35 cellular contexts compared by ENCODE assay signal in the genomic region with DNA sequence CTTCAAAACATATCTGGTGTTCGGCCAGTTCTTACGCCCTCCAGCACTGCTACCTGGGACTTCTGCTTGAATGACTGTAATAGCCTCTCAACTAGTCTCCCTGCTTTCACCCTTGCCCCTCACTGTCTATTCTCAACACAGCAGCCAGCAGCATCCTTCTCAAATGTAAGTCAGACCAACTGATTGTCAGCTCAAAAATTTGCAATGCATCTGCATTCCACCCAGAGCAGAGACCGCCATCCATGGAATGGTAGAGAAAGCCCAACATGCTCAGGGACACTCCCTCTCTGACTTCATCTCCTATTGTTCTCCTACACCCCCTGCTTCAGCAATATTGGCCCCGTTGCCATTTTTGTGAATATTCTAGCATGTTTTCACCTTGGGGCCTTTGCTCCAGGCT. TPM values are rescaled to one million over a fixed set of nuclear protein-coding genes. Genes with fewer than 3 reads are reported as not detected.
"Had no signal": no experiment of that assay in that cellular context is flagged by ENCODE, and none has a peak within 500 bp of the region (broad histone marks: within the 10 kb centered on the region; RNA-seq: fewer than 3 reads in every experiment).

No MANE protein-coding gene starts in this region.

- H3K4me1 ChIP-seq: SJCRH30 had no signal

- DNase-seq: activated CD4-positive, alpha-beta memory T cell treated with anti-CD3 and anti-CD28 coated beads for 36 hours; activated CD4-positive, alpha-beta T cell treated with anti-CD3 and anti-CD28 coated beads for 36 hours; activated CD4-positive, alpha-beta T cell treated with anti-CD3 and anti-CD28 coated beads, Interleukin-2, amount 50 U/mL, for 1 hour; activated CD8-positive, alpha-beta memory T cell treated with anti-CD3 and anti-CD28 coated beads, Interleukin-2, amount 50 U/mL, for 4 hours; activated effector memory CD4-positive, alpha-beta T cell treated with Interleukin-2 at 50 U/mL for 16 hours; activated naive CD4-positive, alpha-beta T cell treated with anti-CD3 and anti-CD28 coated beads, Interleukin-2, amount 10 ng/mL, durations not matched to agents 7 days and 5 days; activated naive CD8-positive, alpha-beta T cell treated with anti-CD3 and anti-CD28 coated beads, Interleukin-2, amount 50 U/mL, for 24 hours; activated T-cell treated with anti-CD3 and anti-CD28 coated beads for 4 hours; activated T-cell treated with anti-CD3 and anti-CD28 coated beads, Interleukin-2, amount 50 U/mL, for 4 hours; anterior cingulate cortex; caudate nucleus; cerebellar nuclear complex; Kasumi-1; KG1; MG63; NCI-H1048; NCI-H146; NCI-H187; NCI-H2029 treated with DMSO at 0.1 percent for 48 hours; NCI-H2107; NCI-H2171; NCI-H510A; NCI-H526; NCI-H748 treated with DMSO at 0.1 percent for 48 hours; OCI-M1; SHP77; SJCRH30 had no signal

- H3K36me3 ChIP-seq: MG63, SJCRH30 had no signal

- H3K4me1 Mint-ChIP-seq: activated CD4-positive, alpha-beta T cell treated with anti-CD3 and anti-CD28 coated beads for 36 hours; activated naive CD4-positive, alpha-beta T cell treated with anti-CD3 and anti-CD28 coated beads, Interleukin-2, amount 10 ng/mL, durations not matched to agents 7 days and 5 days had no signal

- FAIRE-seq: bronchial epithelial cell, TTC549 had no signal

- H3K4me3 Mint-ChIP-seq: activated CD4-positive, alpha-beta memory T cell treated with anti-CD3 and anti-CD28 coated beads for 36 hours; activated CD4-positive, alpha-beta T cell treated with anti-CD3 and anti-CD28 coated beads for 36 hours; activated naive CD4-positive, alpha-beta T cell treated with anti-CD3 and anti-CD28 coated beads, Interleukin-2, amount 10 ng/mL, durations not matched to agents 7 days and 5 days; activated naive CD8-positive, alpha-beta T cell; activated naive CD8-positive, alpha-beta T cell treated with anti-CD3 and anti-CD28 coated beads, Interleukin-2, amount 50 U/mL, for 24 hours; activated T-cell treated with anti-CD3 and anti-CD28 coated beads, Interleukin-2, amount 50 U/mL, for 4 hours; brain; T-helper 1 cell treated with Interleukin-12 subunit alpha and Interleukin-12 subunit beta and Interleukin-4 antibody, amounts not matched to agents 30 μg/mL and 1 μg/mL, for 36 hours; T-helper 2 cell treated with Interferon-gamma antibody and Interleukin-4, amounts not matched to agents 5 μg/mL and 100 μg/mL, for 36 hours had no signal

- ATAC-seq: activated CD4-positive, alpha-beta T cell treated with anti-CD3 and anti-CD28 coated beads for 36 hours; activated CD4-positive, CD25-positive, alpha-beta regulatory T cell treated with anti-CD3 and anti-CD28 coated beads, Interleukin-2, amount 50 U/mL, for 24 hours; activated naive CD8-positive, alpha-beta T cell treated with anti-CD3 and anti-CD28 coated beads, Interleukin-2, amount 50 U/mL, for 24 hours; activated T-cell treated with anti-CD3 and anti-CD28 coated beads, Interleukin-2, amount 50 U/mL, for 4 hours had no signal

- H3K4me3 ChIP-seq: MG63, SJCRH30, SK-N-MC had no signal

- H3K27me3 Mint-ChIP-seq: activated CD4-positive, alpha-beta memory T cell treated with anti-CD3 and anti-CD28 coated beads for 36 hours; activated CD4-positive, alpha-beta T cell treated with anti-CD3 and anti-CD28 coated beads for 36 hours; activated naive CD4-positive, alpha-beta T cell treated with anti-CD3 and anti-CD28 coated beads, Interleukin-2, amount 10 ng/mL, durations not matched to agents 7 days and 5 days; activated naive CD8-positive, alpha-beta T cell; activated naive CD8-positive, alpha-beta T cell treated with anti-CD3 and anti-CD28 coated beads, Interleukin-2, amount 50 U/mL, for 24 hours had no signal

- H3K9me3 ChIP-seq: MG63, SJCRH30 had no signal

- H3K27ac Mint-ChIP-seq: activated CD4-positive, alpha-beta memory T cell treated with anti-CD3 and anti-CD28 coated beads for 36 hours; activated CD4-positive, alpha-beta T cell treated with anti-CD3 and anti-CD28 coated beads for 36 hours; activated naive CD4-positive, alpha-beta T cell treated with anti-CD3 and anti-CD28 coated beads, Interleukin-2, amount 10 ng/mL, durations not matched to agents 7 days and 5 days; activated naive CD8-positive, alpha-beta T cell; activated naive CD8-positive, alpha-beta T cell treated with anti-CD3 and anti-CD28 coated beads, Interleukin-2, amount 50 U/mL, for 24 hours; brain; T-helper 1 cell treated with Interleukin-12 subunit alpha and Interleukin-12 subunit beta and Interleukin-4 antibody, amounts not matched to agents 30 μg/mL and 1 μg/mL, for 36 hours; T-helper 2 cell treated with Interferon-gamma antibody and Interleukin-4, amounts not matched to agents 5 μg/mL and 100 μg/mL, for 36 hours had no signal

- H3K27ac ChIP-seq: SJCRH30, SK-N-MC had no signal

- H3K9me3 Mint-ChIP-seq: activated CD4-positive, alpha-beta memory T cell treated with anti-CD3 and anti-CD28 coated beads for 36 hours; activated naive CD4-positive, alpha-beta T cell treated with anti-CD3 and anti-CD28 coated beads, Interleukin-2, amount 10 ng/mL, durations not matched to agents 7 days and 5 days; activated naive CD8-positive, alpha-beta T cell treated with anti-CD3 and anti-CD28 coated beads, Interleukin-2, amount 50 U/mL, for 24 hours; activated T-cell treated with anti-CD3 and anti-CD28 coated beads, Interleukin-2, amount 50 U/mL, for 4 hours; T-helper 1 cell treated with Interleukin-12 subunit alpha and Interleukin-12 subunit beta and Interleukin-4 antibody, amounts not matched to agents 30 μg/mL and 1 μg/mL, for 36 hours; T-helper 2 cell treated with Interferon-gamma antibody and Interleukin-4, amounts not matched to agents 5 μg/mL and 100 μg/mL, for 36 hours had no signal

- H3K27me3 ChIP-seq: MG63 had no signal

RNA-seq across cellular contexts. Expression of a gene that starts 5.9 kb away (rescaled TPM):
- total RNA-seq: activated CD4-positive, alpha-beta memory T cell treated with anti-CD3 and anti-CD28 coated beads for 36 hours; bronchial epithelial cell; SJCRH30 had no signal

RNA-seq across cellular contexts. Expression of a gene that starts 33.7 kb away (rescaled TPM):
- total RNA-seq: activated CD4-positive, alpha-beta memory T cell treated with anti-CD3 and anti-CD28 coated beads for 36 hours; activated CD4-positive, alpha-beta T cell treated with anti-CD3 and anti-CD28 coated beads for 36 hours; activated T-cell treated with anti-CD3 and anti-CD28 coated beads, Interleukin-2, amount 50 U/mL, for 4 hours; bronchial epithelial cell; SJCRH30 had no signal
